Comparison of ENCODE assay signal across 8 cellular contexts in the genomic region with DNA sequence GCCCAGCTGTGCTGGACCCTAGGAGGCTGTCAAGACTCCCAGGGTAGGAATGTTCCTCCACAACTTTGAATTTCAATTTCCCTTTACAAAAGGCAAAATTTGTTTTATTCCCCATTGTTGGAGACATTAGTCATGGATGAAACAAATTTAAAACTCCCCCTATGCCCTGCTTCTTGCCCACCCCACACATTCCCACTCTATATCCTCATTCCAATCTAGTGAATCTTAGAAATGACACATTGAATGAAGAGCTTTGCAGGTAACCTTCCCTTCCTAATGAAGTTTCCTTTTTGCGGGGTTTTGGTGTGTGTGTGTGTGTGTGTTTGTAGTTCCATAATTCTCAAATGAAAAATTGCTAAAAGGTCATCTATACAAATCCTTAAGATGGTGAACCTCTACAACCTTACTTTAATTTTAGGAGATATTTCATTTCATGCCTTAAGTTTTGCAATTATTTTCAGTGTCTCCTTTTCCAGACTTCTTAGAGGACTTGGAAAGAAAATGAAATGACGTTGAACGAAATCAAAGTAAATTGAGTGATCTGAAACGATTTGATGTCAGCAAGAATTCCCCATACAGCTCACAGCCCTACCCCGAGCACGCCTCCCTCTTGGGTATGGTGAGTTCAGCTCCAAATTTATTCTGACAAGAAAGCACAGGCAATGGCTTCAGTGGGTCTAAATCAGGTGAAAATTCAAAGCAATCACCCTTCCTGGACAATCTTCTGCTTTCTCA.
DNase-seq lines count a peak whose midpoint lies in the region; ATAC-seq and TF ChIP-seq lines count a peak whose summit lies in the region.

No MANE protein-coding gene starts in this region.

- H3K9me3 ChIP-seq in liver (ENCODE audit: control insufficient read depth in 4 of 4, low read length in 3 of 4) (no peaks in the 10 kb centered on the region), upper lobe of right lung (no peaks in the 10 kb centered on the region)

- ATAC-seq in upper lobe of right lung, result no peak
- no peak for ATAC-seq in GM18498 (IDR thresholded peaks at IDR 0.05; ENCODE audit: unreplicated experiment)
- ATAC-seq in GM18861 (IDR thresholded peaks at IDR 0.05; ENCODE audit: unreplicated experiment), result no peak
- ATAC-seq in GM18519 (IDR thresholded peaks at IDR 0.05; ENCODE audit: low FRiP score, unreplicated experiment), result no peak

- H3K36me3 Mint-ChIP-seq in activated naive CD4-positive, alpha-beta T cell treated with anti-CD3 and anti-CD28 coated beads for 36 hours (ENCODE audit: low read depth), result no peaks in the 10 kb centered on the region

- TF ChIP-seq RAD21 in liver (IDR thresholded peaks at IDR 0.05), result no peak

- CTCF ChIA-PET in activated naive CD4-positive, alpha-beta T cell treated with anti-CD3 and anti-CD28 coated beads for 36 hours (lab: Charles Lee), result interaction anchor here (0.7 to 6.4 kb wide), 5 partner anchors 35 to 401 kb away, joined by 3 to 54 read pairs (median 4); no protein-coding TSS in a partner anchor

- TF ChIP-seq CTCF in liver (IDR thresholded peaks at IDR 0.05; ENCODE audit: low read depth, low read length, missing input control), result no peak
- TF ChIP-seq CTCF in upper lobe of right lung (IDR thresholded peaks at IDR 0.05), result no peak

- peak overlapping the region in 2 of 3 donors; percentile 19 to 59 for H3K4me3 ChIP-seq in liver (ENCODE audit: low read depth in 1 of 3, low read length in 3 of 3)
- H3K4me3 ChIP-seq in upper lobe of right lung, result peak overlapping the region; percentile 70

- intact Hi-C loops in activated naive CD4-positive, alpha-beta T cell treated with anti-CD3 and anti-CD28 coated beads for 36 hours (cut with micrococcal nuclease), result loop anchor here (1.0 to 10.0 kb wide), 5 partner anchors 152 to 1233 kb away; a partner anchor contains a TSS
- intact Hi-C loops in upper lobe of right lung (cut with DNase I), result loop anchor here (10.0 kb wide), 3 partner anchors 47 to 533 kb away; a partner anchor contains a TSS

- peak overlapping the region; percentile 98 to 100 for H3K27ac ChIP-seq in liver (ENCODE audit: low read depth in 1 of 2, low read length in 2 of 2)
- H3K27ac ChIP-seq in upper lobe of right lung, result peak overlapping the region; percentile 97

- H3K9ac ChIP-seq in liver (ENCODE audit: low read depth in 1 of 2, low read length in 2 of 2), result peak overlapping the region; percentile 85 to 95

- no peaks in the 10 kb centered on the region for H3K27me3 ChIP-seq in liver (ENCODE audit: control insufficient read depth in 4 of 4, insufficient read depth in 4 of 4, low read length in 3 of 4)
- H3K27me3 ChIP-seq in upper lobe of right lung, result no peaks in the 10 kb centered on the region

- no peaks in the 10 kb centered on the region for H3K36me3 ChIP-seq in liver (ENCODE audit: control insufficient read depth in 4 of 4, insufficient read depth in 3 of 4, low read depth in 1 of 4, low read length in 3 of 4)
- H3K36me3 ChIP-seq in upper lobe of right lung, result no peaks in the 10 kb centered on the region

- peaks cover 3 to 39% (median 17%) of the 10 kb centered on the region in 4 donors for H3K4me1 ChIP-seq in liver (ENCODE audit: control insufficient read depth in 4 of 4, insufficient read depth in 4 of 4, low read length in 3 of 4)
- H3K4me1 ChIP-seq in upper lobe of right lung, result peaks cover 32% of the 10 kb centered on the region

- no peak for DNase-seq in activated naive CD4-positive, alpha-beta T cell treated with anti-CD3 and anti-CD28 coated beads for 36 hours
- DNase-seq in activated naive CD4-positive, alpha-beta T cell treated with anti-CD3 and anti-CD28 coated beads, Interleukin-2, amount 50 U/mL, for 16 hours, result no peak
- DNase-seq in astrocyte of the hippocampus (ENCODE audit: low read depth, low spot score), result peak; percentile 41
- DNase-seq in upper lobe of right lung, result no peak

- WGBS in liver, result 33% methylated on average over 6 of the region's 6 CpGs

- H3K27ac Mint-ChIP-seq in activated naive CD4-positive, alpha-beta T cell treated with anti-CD3 and anti-CD28 coated beads for 36 hours, result peak overlapping the region; percentile 96

- peak overlapping the region; percentile 73 for H3K4me3 Mint-ChIP-seq in activated naive CD4-positive, alpha-beta T cell treated with anti-CD3 and anti-CD28 coated beads for 36 hours

- H3K4me1 Mint-ChIP-seq in activated naive CD4-positive, alpha-beta T cell treated with anti-CD3 and anti-CD28 coated beads for 36 hours (ENCODE audit: low read depth), result peaks cover 43% of the 10 kb centered on the region

- no peaks in the 10 kb centered on the region for H3K9me3 Mint-ChIP-seq in activated naive CD4-positive, alpha-beta T cell treated with anti-CD3 and anti-CD28 coated beads for 36 hours

- peaks cover 4% of the 10 kb centered on the region for H3K27me3 Mint-ChIP-seq in activated naive CD4-positive, alpha-beta T cell treated with anti-CD3 and anti-CD28 coated beads for 36 hours (ENCODE audit: low read depth)

TF ChIP-seq in liver, 16 proteins besides CTCF, POLR2A, EP300 and RAD21:
- TF ChIP-seq YY1 (IDR thresholded peaks at IDR 0.05) (no peak), NR2F2 (IDR thresholded peaks at IDR 0.05) (no peak), EGR1 (IDR thresholded peaks at IDR 0.05; ENCODE audit: low read depth in 2 of 2) (no peak), FOXA2 (IDR thresholded peaks at IDR 0.05) (no peak), HNF4A (conservative IDR thresholded peaks at IDR 0.05) (no peak)
- TF ChIP-seq, protein P1, sequence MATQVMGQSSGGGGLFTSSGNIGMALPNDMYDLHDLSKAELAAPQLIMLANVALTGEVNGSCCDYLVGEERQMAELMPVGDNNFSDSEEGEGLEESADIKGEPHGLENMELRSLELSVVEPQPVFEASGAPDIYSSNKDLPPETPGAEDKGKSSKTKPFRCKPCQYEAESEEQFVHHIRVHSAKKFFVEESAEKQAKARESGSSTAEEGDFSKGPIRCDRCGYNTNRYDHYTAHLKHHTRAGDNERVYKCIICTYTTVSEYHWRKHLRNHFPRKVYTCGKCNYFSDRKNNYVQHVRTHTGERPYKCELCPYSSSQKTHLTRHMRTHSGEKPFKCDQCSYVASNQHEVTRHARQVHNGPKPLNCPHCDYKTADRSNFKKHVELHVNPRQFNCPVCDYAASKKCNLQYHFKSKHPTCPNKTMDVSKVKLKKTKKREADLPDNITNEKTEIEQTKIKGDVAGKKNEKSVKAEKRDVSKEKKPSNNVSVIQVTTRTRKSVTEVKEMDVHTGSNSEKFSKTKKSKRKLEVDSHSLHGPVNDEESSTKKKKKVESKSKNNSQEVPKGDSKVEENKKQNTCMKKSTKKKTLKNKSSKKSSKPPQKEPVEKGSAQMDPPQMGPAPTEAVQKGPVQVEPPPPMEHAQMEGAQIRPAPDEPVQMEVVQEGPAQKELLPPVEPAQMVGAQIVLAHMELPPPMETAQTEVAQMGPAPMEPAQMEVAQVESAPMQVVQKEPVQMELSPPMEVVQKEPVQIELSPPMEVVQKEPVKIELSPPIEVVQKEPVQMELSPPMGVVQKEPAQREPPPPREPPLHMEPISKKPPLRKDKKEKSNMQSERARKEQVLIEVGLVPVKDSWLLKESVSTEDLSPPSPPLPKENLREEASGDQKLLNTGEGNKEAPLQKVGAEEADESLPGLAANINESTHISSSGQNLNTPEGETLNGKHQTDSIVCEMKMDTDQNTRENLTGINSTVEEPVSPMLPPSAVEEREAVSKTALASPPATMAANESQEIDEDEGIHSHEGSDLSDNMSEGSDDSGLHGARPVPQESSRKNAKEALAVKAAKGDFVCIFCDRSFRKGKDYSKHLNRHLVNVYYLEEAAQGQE (IDR thresholded peaks at IDR 0.05), result no peak
- TF ChIP-seq, protein P2, sequence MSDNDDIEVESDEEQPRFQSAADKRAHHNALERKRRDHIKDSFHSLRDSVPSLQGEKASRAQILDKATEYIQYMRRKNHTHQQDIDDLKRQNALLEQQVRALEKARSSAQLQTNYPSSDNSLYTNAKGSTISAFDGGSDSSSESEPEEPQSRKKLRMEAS (IDR thresholded peaks at IDR 0.05), result no peak
TF ChIP-seq in liver: peak in this region for 0.
